In the genomic region with DNA sequence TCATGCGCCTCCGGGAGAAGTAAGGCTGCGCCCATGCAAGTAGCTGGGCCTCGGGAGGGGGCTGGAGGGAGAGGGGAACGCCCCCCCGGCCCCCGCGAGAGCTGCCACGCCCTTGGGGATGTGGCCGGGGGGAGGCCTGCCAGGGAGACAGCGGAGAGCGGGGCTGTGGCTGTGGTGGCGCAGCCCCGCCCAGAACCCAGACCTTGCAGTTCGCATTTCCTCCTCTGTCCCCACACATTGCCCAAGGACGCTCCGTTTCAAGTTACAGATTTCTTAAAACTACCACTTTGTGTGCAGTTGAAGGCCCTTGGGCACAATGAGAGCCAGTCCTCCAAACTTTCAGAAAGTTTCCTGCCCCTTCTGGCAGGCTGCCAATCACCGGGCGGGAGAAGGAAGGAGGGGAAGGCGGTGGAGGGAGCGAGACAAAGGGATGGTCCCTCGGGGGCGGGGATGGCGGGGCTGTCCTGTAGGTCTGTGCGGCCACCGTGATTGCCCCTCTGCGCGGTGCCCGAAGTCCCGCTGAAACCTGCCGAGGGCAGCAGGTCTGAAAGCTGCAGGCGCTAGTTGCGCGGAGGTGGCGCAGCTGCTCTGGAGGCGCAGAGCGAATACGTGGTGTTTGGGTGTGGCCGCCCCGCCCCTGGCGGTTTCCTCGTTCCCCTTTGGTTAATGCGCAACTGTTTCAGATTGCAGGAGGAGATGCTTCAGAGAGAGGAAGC, we compare ENCODE assay signal across 1 cellular context.
TF ChIP-seq lines count a peak whose summit lies in the region.

No MANE protein-coding gene starts in this region.

TF ChIP-seq in HEK293, 187 proteins besides CTCF, POLR2A, EP300 and RAD21 (continued from another document and continues in another):
- TF ChIP-seq, protein P1, sequence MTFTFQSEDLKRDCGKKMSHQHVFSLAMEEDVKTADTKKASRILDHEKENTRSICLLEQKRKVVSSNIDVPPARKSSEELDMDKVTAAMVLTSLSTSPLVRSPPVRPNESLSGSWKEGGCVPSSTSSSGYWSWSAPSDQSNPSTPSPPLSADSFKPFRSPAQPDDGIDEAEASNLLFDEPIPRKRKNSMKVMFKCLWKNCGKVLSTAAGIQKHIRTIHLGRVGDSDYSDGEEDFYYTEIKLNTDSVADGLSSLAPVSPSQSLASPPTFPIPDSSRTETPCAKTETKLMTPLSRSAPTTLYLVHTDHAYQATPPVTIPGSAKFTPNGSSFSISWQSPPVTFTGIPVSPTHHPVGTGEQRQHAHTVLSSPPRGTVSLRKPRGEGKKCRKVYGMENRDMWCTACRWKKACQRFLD (tag by site-specific recombination; IDR thresholded peaks at IDR 0.05): no peak
- TF ChIP-seq, protein P2, sequence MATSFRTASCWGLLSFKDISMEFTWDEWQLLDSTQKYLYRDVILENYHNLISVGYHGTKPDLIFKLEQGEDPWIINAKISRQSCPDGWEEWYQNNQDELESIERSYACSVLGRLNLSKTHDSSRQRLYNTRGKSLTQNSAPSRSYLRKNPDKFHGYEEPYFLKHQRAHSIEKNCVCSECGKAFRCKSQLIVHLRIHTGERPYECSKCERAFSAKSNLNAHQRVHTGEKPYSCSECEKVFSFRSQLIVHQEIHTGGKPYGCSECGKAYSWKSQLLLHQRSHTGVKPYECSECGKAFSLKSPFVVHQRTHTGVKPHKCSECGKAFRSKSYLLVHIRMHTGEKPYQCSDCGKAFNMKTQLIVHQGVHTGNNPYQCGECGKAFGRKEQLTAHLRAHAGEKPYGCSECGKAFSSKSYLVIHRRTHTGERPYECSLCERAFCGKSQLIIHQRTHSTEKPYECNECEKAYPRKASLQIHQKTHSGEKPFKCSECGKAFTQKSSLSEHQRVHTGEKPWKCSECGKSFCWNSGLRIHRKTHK (tag by site-specific recombination; IDR thresholded peaks at IDR 0.05): no peak
- TF ChIP-seq MZF1 (tag by site-specific recombination; IDR thresholded peaks at IDR 0.05; ENCODE audit: borderline replicate concordance) (peak; percentile 40), ZNF174 (tag by site-specific recombination; IDR thresholded peaks at IDR 0.05) (no peak), SP7 (tag by site-specific recombination; IDR thresholded peaks at IDR 0.05) (peak; percentile 87), ZNF610 (tag by site-specific recombination; IDR thresholded peaks at IDR 0.05; ENCODE audit: borderline replicate concordance) (no peak; the same call in 1 of the 2 replicates), ZNF391 (tag by site-specific recombination; IDR thresholded peaks at IDR 0.05; ENCODE audit: borderline replicate concordance, low read depth) (no peak), ZNF677 (tag by site-specific recombination; IDR thresholded peaks at IDR 0.05) (no peak), ZBTB17 (tag by site-specific recombination; IDR thresholded peaks at IDR 0.05) (peak; percentile 40), WT1 (tag by site-specific recombination; IDR thresholded peaks at IDR 0.05) (peak; percentile 54; the same call in 1 of the 2 replicates), ZNF664 (tag by site-specific recombination; IDR thresholded peaks at IDR 0.05) (no peak), ZBTB44 (tag by site-specific recombination; IDR thresholded peaks at IDR 0.05) (peak; percentile 50), ZNF645 (tag by site-specific recombination; IDR thresholded peaks at IDR 0.05) (peak; percentile 81; the same call in 1 of the 2 replicates), ZNF791 (tag by site-specific recombination; IDR thresholded peaks at IDR 0.05) (no peak), SP3 (tag by site-specific recombination; IDR thresholded peaks at IDR 0.05) (peak; percentile 84), ZNF211 (tag by site-specific recombination; IDR thresholded peaks at IDR 0.05; ENCODE audit: low read depth) (no peak), ZNF518A (tag by site-specific recombination; conservative IDR thresholded peaks at IDR 0.05; ENCODE audit: low read depth) (no peak), ZNF19 (tag by site-specific recombination; IDR thresholded peaks at IDR 0.05; ENCODE audit: low read depth) (no peak), ZNF785 (tag by site-specific recombination; IDR thresholded peaks at IDR 0.05) (no peak), ZIC2 (tag by site-specific recombination; IDR thresholded peaks at IDR 0.05) (0 out of 2 replicates have a peak, but pooled peaks have one; percentile 41), ZNF121 (tag by site-specific recombination; IDR thresholded peaks at IDR 0.05) (no peak), IKZF3 (tag by site-specific recombination; IDR thresholded peaks at IDR 0.05) (peak; percentile 62), ZNF112 (tag by site-specific recombination; IDR thresholded peaks at IDR 0.05) (no peak), SETDB1 (IDR thresholded peaks at IDR 0.05; ENCODE audit: insufficient read length, low read length) (no peak), KLF1 (tag by site-specific recombination; IDR thresholded peaks at IDR 0.05) (peak; percentile 92), ZNF530 (tag by site-specific recombination; IDR thresholded peaks at IDR 0.05; ENCODE audit: low read depth) (no peak), ZBTB11 (tag by site-specific recombination; conservative IDR thresholded peaks at IDR 0.05; ENCODE audit: low read depth) (peak; percentile 33), ATF2 (tag by site-specific recombination; IDR thresholded peaks at IDR 0.05; ENCODE audit: low read depth) (no peak), BCL11B (tag by site-specific recombination; IDR thresholded peaks at IDR 0.05; ENCODE audit: low read depth) (no peak), ZFP41 (tag by site-specific recombination; IDR thresholded peaks at IDR 0.05; ENCODE audit: borderline replicate concordance) (no peak), ZNF658 (tag by site-specific recombination; IDR thresholded peaks at IDR 0.05) (no peak), ZNF202 (tag by site-specific recombination; IDR thresholded peaks at IDR 0.05; ENCODE audit: borderline replicate concordance) (no peak), ZNF248 (tag by site-specific recombination; IDR thresholded peaks at IDR 0.05) (no peak), PATZ1 (tag by site-specific recombination; IDR thresholded peaks at IDR 0.05) (peak; percentile 74; the same call in 1 of the 2 replicates), ZNF138 (tag by site-specific recombination; IDR thresholded peaks at IDR 0.05; ENCODE audit: borderline replicate concordance) (no peak)
- TF ChIP-seq, protein P3, sequence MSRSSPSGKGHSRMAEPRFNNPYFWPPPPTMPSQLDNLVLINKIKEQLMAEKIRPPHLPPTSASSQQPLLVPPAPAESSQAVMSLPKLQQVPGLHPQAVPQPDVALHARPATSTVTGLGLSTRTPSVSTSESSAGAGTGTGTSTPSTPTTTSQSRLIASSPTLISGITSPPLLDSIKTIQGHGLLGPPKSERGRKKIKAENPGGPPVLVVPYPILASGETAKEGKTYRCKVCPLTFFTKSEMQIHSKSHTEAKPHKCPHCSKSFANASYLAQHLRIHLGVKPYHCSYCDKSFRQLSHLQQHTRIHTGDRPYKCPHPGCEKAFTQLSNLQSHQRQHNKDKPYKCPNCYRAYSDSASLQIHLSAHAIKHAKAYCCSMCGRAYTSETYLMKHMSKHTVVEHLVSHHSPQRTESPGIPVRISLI (tag by site-specific recombination; IDR thresholded peaks at IDR 0.05): no peak
